In genomic region chr10:101224910-101225823, GRCh38 we compare ENCODE assay signal across 1 cellular context.
TF ChIP-seq lines count a peak whose summit lies in the region.

No MANE protein-coding gene starts in this region.

TF ChIP-seq in HepG2, 621 proteins besides CTCF, POLR2A, EP300 and RAD21 (continued from another document):
- TF ChIP-seq PRDM15 (CRISPR knock-in tag; IDR thresholded peaks at IDR 0.05) (peak; percentile 72), EZH2 (conservative IDR thresholded peaks at IDR 0.05; ENCODE audit: low read depth, low read length) (peak; percentile 53; the same call in 1 of the 2 replicates)
